In genomic region chr10:58513189-58514101, GRCh38 we compare ENCODE assay signal across 8 cellular contexts. TPM values are rescaled to one million over a fixed set of nuclear protein-coding genes. Genes with fewer than 3 reads are reported as not detected.
DNase-seq lines count a peak whose midpoint lies in the region; ATAC-seq and TF ChIP-seq lines count a peak whose summit lies in the region.

No MANE protein-coding gene starts in this region.

- H3K4me3 ChIP-seq in brain microvascular endothelial cell (ENCODE audit: low read depth, low read length) (peak overlapping the region; percentile 82), iPS-18a (ENCODE audit: low read length) (peak overlapping the region; percentile 73)

- H3K27ac ChIP-seq in brain microvascular endothelial cell (peak overlapping the region; percentile 65), iPS-18a (ENCODE audit: low read length) (no peak overlapping the region)

- peak overlapping the region; percentile 47 for H3K4me3 Mint-ChIP-seq in activated CD4-positive, alpha-beta T cell treated with anti-CD3 and anti-CD28 coated beads, Interleukin-2, amount 10 ng/mL, durations not matched to agents 7 days and 5 days

- H3K4me1 Mint-ChIP-seq in activated CD4-positive, alpha-beta T cell treated with anti-CD3 and anti-CD28 coated beads, Interleukin-2, amount 10 ng/mL, durations not matched to agents 7 days and 5 days: peaks cover 7% of the 10 kb centered on the region

- in situ Hi-C loops in brain microvascular endothelial cell (cut with HindIII; ENCODE audit: low pct_ligation_motif_present, low sequenced_read_pairs): no loop called here

- no peak overlapping the region for H3K9ac ChIP-seq in iPS-18a (ENCODE audit: low read length)

- H3K4me1 ChIP-seq in iPS-18a (ENCODE audit: control insufficient read depth, low read depth, low read length): peaks cover 4% of the 10 kb centered on the region

- no peak for DNase-seq in activated CD4-positive, alpha-beta T cell treated with anti-CD3 and anti-CD28 coated beads, Interleukin-2, amount 10 ng/mL, durations not matched to agents 7 days and 5 days
- DNase-seq in activated CD4-positive, alpha-beta T cell treated with anti-CD3 and anti-CD28 coated beads for 48 hours: no peak
- DNase-seq in NCI-H226 (peak; percentile 21), brain microvascular endothelial cell (peak; percentile 56), retina (peak; percentile 89)
- DNase-seq in stimulated activated naive CD4-positive, alpha-beta T cell treated with Interleukin-2 at 50 U/mL for 16 hours (lab: John Stamatoyannopoulos, UW): no peak

- TF ChIP-seq CTCF in brain microvascular endothelial cell (IDR thresholded peaks at IDR 0.05; ENCODE audit: low read depth, low read length, missing control alignments): no peak

- CTCF ChIA-PET in activated CD4-positive, alpha-beta T cell treated with anti-CD3 and anti-CD28 coated beads, Interleukin-2, amount 10 ng/mL, durations not matched to agents 7 days and 5 days (lab: Charles Lee): interaction anchor here (1.1 kb wide), 1 partner anchor 344 kb away, joined by 3 read pairs; no protein-coding TSS in a partner anchor

- POLR2A ChIA-PET in activated CD4-positive, alpha-beta T cell treated with anti-CD3 and anti-CD28 coated beads, Interleukin-2, amount 10 ng/mL, durations not matched to agents 7 days and 5 days (lab: Charles Lee): interaction anchor here (0.8 kb wide), 1 partner anchor 1487 kb away, joined by 4 read pairs; no protein-coding TSS in a partner anchor

- no peaks in the 10 kb centered on the region for H3K27me3 ChIP-seq in brain microvascular endothelial cell (replicated peaks)
- peaks cover 50% of the 10 kb centered on the region for H3K27me3 ChIP-seq in iPS-18a (ENCODE audit: control insufficient read depth, insufficient read depth, low read length)

- H3K9me3 Mint-ChIP-seq in activated CD4-positive, alpha-beta T cell treated with anti-CD3 and anti-CD28 coated beads, Interleukin-2, amount 10 ng/mL, durations not matched to agents 7 days and 5 days: no peaks in the 10 kb centered on the region

- H3K9me3 ChIP-seq in iPS-18a (ENCODE audit: control insufficient read depth, low read depth, low read length): no peaks in the 10 kb centered on the region

- no peak for ATAC-seq in GM18870 (IDR thresholded peaks at IDR 0.05; ENCODE audit: unreplicated experiment)

- H3K27ac Mint-ChIP-seq in activated CD4-positive, alpha-beta T cell treated with anti-CD3 and anti-CD28 coated beads, Interleukin-2, amount 10 ng/mL, durations not matched to agents 7 days and 5 days: no peak overlapping the region

- no peaks in the 10 kb centered on the region for H3K36me3 Mint-ChIP-seq in activated CD4-positive, alpha-beta T cell treated with anti-CD3 and anti-CD28 coated beads, Interleukin-2, amount 10 ng/mL, durations not matched to agents 7 days and 5 days (ENCODE audit: low read depth)

- peaks cover 40% of the 10 kb centered on the region for H3K27me3 Mint-ChIP-seq in activated CD4-positive, alpha-beta T cell treated with anti-CD3 and anti-CD28 coated beads, Interleukin-2, amount 10 ng/mL, durations not matched to agents 7 days and 5 days

- no peaks in the 10 kb centered on the region for H3K36me3 ChIP-seq in brain microvascular endothelial cell (replicated peaks)
- no peaks in the 10 kb centered on the region for H3K36me3 ChIP-seq in iPS-18a (ENCODE audit: control insufficient read depth, low read depth, low read length)

RNA-seq across cellular contexts. Expression of gene BICC1, which starts 0.8 kb away (rescaled TPM):
- total RNA-seq in activated CD4-positive, alpha-beta T cell treated with anti-CD3 and anti-CD28 coated beads, Interleukin-2, amount 10 ng/mL, durations not matched to agents 7 days and 5 days: not detected

Comparison
In these comparisons a context has a peak if more than half of its experiments do, and no peak if none do; other contexts are left out.
1. DNase-seq: peak in NCI-H226 (single experiment), brain microvascular endothelial cell (single experiment) and retina (single experiment); none in activated CD4-positive, alpha-beta T cell treated with anti-CD3 and anti-CD28 coated beads, Interleukin-2, amount 10 ng/mL, durations not matched to agents 7 days and 5 days (single experiment), activated CD4-positive, alpha-beta T cell treated with anti-CD3 and anti-CD28 coated beads for 48 hours (single experiment) and stimulated activated naive CD4-positive, alpha-beta T cell treated with Interleukin-2 at 50 U/mL for 16 hours (single experiment).